ENCODE assay signal across 1 cellular context in the genomic region with DNA sequence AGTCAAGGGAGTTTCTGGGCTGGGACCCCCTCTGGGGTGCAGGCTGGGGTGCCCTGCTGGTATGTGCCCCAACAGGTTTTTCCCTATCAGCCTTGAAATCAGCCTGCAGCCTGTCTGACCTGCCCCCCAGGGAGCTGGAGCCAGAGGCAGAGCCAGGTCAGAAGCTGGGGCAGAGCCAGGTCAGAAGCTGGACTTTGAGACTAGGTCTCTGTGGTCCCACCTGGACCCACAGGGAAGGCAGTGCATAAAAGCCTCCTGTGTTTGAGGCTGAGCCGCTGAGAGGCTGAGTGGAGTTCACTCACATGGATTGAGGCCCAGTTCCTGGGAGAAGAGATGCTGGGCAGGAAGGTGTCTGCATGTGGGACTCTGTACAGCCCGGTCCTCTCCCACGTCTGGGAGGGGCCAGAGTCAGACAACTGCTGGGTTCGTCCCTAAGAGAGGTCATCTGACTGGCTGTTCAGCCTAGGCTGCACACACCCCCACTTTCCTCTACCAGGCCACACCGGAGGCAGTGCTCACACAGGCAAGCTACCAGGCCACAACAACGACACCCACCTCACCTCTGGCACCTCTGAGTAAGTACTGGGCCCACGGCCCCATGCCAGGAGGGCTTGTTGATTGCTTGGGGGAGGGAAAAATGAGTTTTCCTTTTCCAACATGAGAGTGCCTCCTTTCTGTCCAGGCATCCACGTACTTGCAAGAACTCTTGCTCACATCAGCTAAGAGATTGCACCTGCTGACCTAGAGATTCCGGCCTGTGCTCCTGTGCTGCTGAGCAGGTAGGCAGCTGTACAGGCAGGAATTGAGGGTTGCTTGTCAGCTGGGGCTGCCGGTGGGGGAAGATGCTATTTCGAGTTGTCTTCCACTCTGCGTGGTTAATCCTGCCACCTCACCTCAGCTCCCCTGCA.
TF ChIP-seq lines count a peak whose summit lies in the region.

A gene with protein sequence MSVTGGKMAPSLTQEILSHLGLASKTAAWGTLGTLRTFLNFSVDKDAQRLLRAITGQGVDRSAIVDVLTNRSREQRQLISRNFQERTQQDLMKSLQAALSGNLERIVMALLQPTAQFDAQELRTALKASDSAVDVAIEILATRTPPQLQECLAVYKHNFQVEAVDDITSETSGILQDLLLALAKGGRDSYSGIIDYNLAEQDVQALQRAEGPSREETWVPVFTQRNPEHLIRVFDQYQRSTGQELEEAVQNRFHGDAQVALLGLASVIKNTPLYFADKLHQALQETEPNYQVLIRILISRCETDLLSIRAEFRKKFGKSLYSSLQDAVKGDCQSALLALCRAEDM (plus strand): TSS at position 488 of the 908 bp plus-strand sequence. CDS start 814 bp downstream, outside the sequence.

TF ChIP-seq in HepG2, 621 proteins besides CTCF, POLR2A, EP300 and RAD21 (continued from another document and continues in another):
- TF ChIP-seq, protein P1, sequence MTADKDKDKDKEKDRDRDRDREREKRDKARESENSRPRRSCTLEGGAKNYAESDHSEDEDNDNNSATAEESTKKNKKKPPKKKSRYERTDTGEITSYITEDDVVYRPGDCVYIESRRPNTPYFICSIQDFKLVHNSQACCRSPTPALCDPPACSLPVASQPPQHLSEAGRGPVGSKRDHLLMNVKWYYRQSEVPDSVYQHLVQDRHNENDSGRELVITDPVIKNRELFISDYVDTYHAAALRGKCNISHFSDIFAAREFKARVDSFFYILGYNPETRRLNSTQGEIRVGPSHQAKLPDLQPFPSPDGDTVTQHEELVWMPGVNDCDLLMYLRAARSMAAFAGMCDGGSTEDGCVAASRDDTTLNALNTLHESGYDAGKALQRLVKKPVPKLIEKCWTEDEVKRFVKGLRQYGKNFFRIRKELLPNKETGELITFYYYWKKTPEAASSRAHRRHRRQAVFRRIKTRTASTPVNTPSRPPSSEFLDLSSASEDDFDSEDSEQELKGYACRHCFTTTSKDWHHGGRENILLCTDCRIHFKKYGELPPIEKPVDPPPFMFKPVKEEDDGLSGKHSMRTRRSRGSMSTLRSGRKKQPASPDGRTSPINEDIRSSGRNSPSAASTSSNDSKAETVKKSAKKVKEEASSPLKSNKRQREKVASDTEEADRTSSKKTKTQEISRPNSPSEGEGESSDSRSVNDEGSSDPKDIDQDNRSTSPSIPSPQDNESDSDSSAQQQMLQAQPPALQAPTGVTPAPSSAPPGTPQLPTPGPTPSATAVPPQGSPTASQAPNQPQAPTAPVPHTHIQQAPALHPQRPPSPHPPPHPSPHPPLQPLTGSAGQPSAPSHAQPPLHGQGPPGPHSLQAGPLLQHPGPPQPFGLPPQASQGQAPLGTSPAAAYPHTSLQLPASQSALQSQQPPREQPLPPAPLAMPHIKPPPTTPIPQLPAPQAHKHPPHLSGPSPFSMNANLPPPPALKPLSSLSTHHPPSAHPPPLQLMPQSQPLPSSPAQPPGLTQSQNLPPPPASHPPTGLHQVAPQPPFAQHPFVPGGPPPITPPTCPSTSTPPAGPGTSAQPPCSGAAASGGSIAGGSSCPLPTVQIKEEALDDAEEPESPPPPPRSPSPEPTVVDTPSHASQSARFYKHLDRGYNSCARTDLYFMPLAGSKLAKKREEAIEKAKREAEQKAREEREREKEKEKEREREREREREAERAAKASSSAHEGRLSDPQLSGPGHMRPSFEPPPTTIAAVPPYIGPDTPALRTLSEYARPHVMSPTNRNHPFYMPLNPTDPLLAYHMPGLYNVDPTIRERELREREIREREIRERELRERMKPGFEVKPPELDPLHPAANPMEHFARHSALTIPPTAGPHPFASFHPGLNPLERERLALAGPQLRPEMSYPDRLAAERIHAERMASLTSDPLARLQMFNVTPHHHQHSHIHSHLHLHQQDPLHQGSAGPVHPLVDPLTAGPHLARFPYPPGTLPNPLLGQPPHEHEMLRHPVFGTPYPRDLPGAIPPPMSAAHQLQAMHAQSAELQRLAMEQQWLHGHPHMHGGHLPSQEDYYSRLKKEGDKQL (CRISPR knock-in tag; IDR thresholded peaks at IDR 0.05; ENCODE audit: low read depth): 0 out of 2 replicates have a peak, but pooled peaks have one; percentile 34
- peak; percentile 43; the same call in 1 of the 2 replicates for TF ChIP-seq ZNF614 (CRISPR knock-in tag; IDR thresholded peaks at IDR 0.05; ENCODE audit: borderline replicate concordance)
- TF ChIP-seq THAP11 (CRISPR knock-in tag; IDR thresholded peaks at IDR 0.05): peak; percentile 68
- peak; percentile 59; the same call in 1 of the 2 replicates for TF ChIP-seq ZBTB38 (CRISPR knock-in tag; IDR thresholded peaks at IDR 0.05)
- no peak for TF ChIP-seq ZNF382 (CRISPR knock-in tag; IDR thresholded peaks at IDR 0.05; ENCODE audit: borderline replicate concordance)
- peak; percentile 48; the same call in 1 of the 2 replicates for TF ChIP-seq ZNF441 (CRISPR knock-in tag; IDR thresholded peaks at IDR 0.05; ENCODE audit: borderline replicate concordance)
- TF ChIP-seq RBFOX2 (IDR thresholded peaks at IDR 0.05; ENCODE audit: low read depth, low read length): 0 out of 2 replicates have a peak, but pooled peaks have one; percentile 2
- TF ChIP-seq, protein P2, sequence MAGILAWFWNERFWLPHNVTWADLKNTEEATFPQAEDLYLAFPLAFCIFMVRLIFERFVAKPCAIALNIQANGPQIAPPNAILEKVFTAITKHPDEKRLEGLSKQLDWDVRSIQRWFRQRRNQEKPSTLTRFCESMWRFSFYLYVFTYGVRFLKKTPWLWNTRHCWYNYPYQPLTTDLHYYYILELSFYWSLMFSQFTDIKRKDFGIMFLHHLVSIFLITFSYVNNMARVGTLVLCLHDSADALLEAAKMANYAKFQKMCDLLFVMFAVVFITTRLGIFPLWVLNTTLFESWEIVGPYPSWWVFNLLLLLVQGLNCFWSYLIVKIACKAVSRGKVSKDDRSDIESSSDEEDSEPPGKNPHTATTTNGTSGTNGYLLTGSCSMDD (CRISPR knock-in tag; IDR thresholded peaks at IDR 0.05): no peak
- TF ChIP-seq KDM4B (CRISPR knock-in tag; IDR thresholded peaks at IDR 0.05): 0 out of 2 replicates have a peak, but pooled peaks have one; percentile 65
- TF ChIP-seq U2AF1 (optimal IDR thresholded peaks at IDR 0.05; ENCODE audit: low read depth, low read length): no peak
- no peak; the same call in none of the 2 replicates for TF ChIP-seq CBX5 (CRISPR knock-in tag; IDR thresholded peaks at IDR 0.05; ENCODE audit: borderline replicate concordance)
- peak; percentile 64; the same call in 1 of the 2 replicates for TF ChIP-seq MIER2 (CRISPR knock-in tag; IDR thresholded peaks at IDR 0.05)
- TF ChIP-seq ZNF296 (CRISPR knock-in tag; conservative IDR thresholded peaks at IDR 0.05): 0 out of 2 replicates have a peak, but pooled peaks have one; percentile 31
- TF ChIP-seq RFX3 (CRISPR knock-in tag; IDR thresholded peaks at IDR 0.05): no peak
- no peak for TF ChIP-seq HHEX (CRISPR knock-in tag; IDR thresholded peaks at IDR 0.05)
- TF ChIP-seq FOXO1 (CRISPR knock-in tag; IDR thresholded peaks at IDR 0.05): 0 out of 2 replicates have a peak, but pooled peaks have one; percentile 23
- TF ChIP-seq ZNF446 (CRISPR knock-in tag; IDR thresholded peaks at IDR 0.05): no peak
- TF ChIP-seq, protein P3, sequence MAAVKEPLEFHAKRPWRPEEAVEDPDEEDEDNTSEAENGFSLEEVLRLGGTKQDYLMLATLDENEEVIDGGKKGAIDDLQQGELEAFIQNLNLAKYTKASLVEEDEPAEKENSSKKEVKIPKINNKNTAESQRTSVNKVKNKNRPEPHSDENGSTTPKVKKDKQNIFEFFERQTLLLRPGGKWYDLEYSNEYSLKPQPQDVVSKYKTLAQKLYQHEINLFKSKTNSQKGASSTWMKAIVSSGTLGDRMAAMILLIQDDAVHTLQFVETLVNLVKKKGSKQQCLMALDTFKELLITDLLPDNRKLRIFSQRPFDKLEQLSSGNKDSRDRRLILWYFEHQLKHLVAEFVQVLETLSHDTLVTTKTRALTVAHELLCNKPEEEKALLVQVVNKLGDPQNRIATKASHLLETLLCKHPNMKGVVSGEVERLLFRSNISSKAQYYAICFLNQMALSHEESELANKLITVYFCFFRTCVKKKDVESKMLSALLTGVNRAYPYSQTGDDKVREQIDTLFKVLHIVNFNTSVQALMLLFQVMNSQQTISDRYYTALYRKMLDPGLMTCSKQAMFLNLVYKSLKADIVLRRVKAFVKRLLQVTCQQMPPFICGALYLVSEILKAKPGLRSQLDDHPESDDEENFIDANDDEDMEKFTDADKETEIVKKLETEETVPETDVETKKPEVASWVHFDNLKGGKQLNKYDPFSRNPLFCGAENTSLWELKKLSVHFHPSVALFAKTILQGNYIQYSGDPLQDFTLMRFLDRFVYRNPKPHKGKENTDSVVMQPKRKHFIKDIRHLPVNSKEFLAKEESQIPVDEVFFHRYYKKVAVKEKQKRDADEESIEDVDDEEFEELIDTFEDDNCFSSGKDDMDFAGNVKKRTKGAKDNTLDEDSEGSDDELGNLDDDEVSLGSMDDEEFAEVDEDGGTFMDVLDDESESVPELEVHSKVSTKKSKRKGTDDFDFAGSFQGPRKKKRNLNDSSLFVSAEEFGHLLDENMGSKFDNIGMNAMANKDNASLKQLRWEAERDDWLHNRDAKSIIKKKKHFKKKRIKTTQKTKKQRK (IDR thresholded peaks at IDR 0.05; ENCODE audit: low read length): no peak
- peak; percentile 65; the same call in 1 of the 2 replicates for TF ChIP-seq KDM3A (CRISPR knock-in tag; IDR thresholded peaks at IDR 0.05; ENCODE audit: low read depth)
- TF ChIP-seq ZNF773 (CRISPR knock-in tag; IDR thresholded peaks at IDR 0.05; ENCODE audit: borderline replicate concordance): no peak
- no peak for TF ChIP-seq MAF1 (CRISPR knock-in tag; IDR thresholded peaks at IDR 0.05; ENCODE audit: borderline replicate concordance)
- peak; percentile 73; the same call in 1 of the 2 replicates for TF ChIP-seq MED1 (CRISPR knock-in tag; IDR thresholded peaks at IDR 0.05)
- TF ChIP-seq TGIF2 (CRISPR knock-in tag; IDR thresholded peaks at IDR 0.05): peak; percentile 60
- peak; percentile 76 for TF ChIP-seq HDAC1 (CRISPR knock-in tag; IDR thresholded peaks at IDR 0.05)
- peak; percentile 65; the same call in 1 of the 2 replicates for TF ChIP-seq SP5 (CRISPR knock-in tag; IDR thresholded peaks at IDR 0.05; ENCODE audit: borderline replicate concordance, low read depth)
- TF ChIP-seq YY1 (IDR thresholded peaks at IDR 0.05; ENCODE audit: insufficient read depth, insufficient replicate concordance, low read depth, low read length): peak; percentile 18
- TF ChIP-seq ZNF24 (IDR thresholded peaks at IDR 0.05): no peak
- TF ChIP-seq YEATS4 (CRISPR knock-in tag; IDR thresholded peaks at IDR 0.05; ENCODE audit: borderline replicate concordance): 0 out of 2 replicates have a peak, but pooled peaks have one; percentile 17
- no peak for TF ChIP-seq DNMT1 (CRISPR knock-in tag; IDR thresholded peaks at IDR 0.05)
- no peak for TF ChIP-seq RBM39 (IDR thresholded peaks at IDR 0.05; ENCODE audit: low read depth, low read length, poor library complexity, severe bottlenecking)
- TF ChIP-seq, protein P4, sequence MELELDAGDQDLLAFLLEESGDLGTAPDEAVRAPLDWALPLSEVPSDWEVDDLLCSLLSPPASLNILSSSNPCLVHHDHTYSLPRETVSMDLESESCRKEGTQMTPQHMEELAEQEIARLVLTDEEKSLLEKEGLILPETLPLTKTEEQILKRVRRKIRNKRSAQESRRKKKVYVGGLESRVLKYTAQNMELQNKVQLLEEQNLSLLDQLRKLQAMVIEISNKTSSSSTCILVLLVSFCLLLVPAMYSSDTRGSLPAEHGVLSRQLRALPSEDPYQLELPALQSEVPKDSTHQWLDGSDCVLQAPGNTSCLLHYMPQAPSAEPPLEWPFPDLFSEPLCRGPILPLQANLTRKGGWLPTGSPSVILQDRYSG (CRISPR knock-in tag; IDR thresholded peaks at IDR 0.05): no peak
- 0 out of 2 replicates have a peak, but pooled peaks have one; percentile 23 for TF ChIP-seq ZKSCAN8 (CRISPR knock-in tag; IDR thresholded peaks at IDR 0.05; ENCODE audit: borderline replicate concordance)
- no peak for TF ChIP-seq STAG1 (CRISPR knock-in tag; IDR thresholded peaks at IDR 0.05)
- TF ChIP-seq, protein P5, sequence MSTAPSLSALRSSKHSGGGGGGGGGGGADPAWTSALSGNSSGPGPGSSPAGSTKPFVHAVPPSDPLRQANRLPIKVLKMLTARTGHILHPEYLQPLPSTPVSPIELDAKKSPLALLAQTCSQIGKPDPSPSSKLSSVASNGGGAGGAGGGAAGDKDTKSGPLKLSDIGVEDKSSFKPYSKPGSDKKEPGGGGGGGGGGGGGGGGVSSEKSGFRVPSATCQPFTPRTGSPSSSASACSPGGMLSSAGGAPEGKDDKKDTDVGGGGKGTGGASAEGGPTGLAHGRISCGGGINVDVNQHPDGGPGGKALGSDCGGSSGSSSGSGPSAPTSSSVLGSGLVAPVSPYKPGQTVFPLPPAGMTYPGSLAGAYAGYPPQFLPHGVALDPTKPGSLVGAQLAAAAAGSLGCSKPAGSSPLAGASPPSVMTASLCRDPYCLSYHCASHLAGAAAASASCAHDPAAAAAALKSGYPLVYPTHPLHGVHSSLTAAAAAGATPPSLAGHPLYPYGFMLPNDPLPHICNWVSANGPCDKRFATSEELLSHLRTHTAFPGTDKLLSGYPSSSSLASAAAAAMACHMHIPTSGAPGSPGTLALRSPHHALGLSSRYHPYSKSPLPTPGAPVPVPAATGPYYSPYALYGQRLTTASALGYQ (CRISPR knock-in tag; IDR thresholded peaks at IDR 0.05): no peak
- no peak for TF ChIP-seq ZNF326 (CRISPR knock-in tag; IDR thresholded peaks at IDR 0.05; ENCODE audit: borderline replicate concordance)
- no peak for TF ChIP-seq ZNF234 (CRISPR knock-in tag; conservative IDR thresholded peaks at IDR 0.05)
- TF ChIP-seq IKZF4 (CRISPR knock-in tag; IDR thresholded peaks at IDR 0.05; ENCODE audit: borderline replicate concordance, low read depth, not compliant biosample characterization): no peak
- peak; percentile 70; the same call in 1 of the 2 replicates for TF ChIP-seq ZNF350 (CRISPR knock-in tag; IDR thresholded peaks at IDR 0.05; ENCODE audit: borderline replicate concordance, low read depth)
- TF ChIP-seq ZNF768 (CRISPR knock-in tag; IDR thresholded peaks at IDR 0.05): peak; percentile 70
- TF ChIP-seq ZNF230 (CRISPR knock-in tag; IDR thresholded peaks at IDR 0.05): no peak
- TF ChIP-seq, protein P6, sequence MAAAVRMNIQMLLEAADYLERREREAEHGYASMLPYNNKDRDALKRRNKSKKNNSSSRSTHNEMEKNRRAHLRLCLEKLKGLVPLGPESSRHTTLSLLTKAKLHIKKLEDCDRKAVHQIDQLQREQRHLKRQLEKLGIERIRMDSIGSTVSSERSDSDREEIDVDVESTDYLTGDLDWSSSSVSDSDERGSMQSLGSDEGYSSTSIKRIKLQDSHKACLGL (CRISPR knock-in tag; IDR thresholded peaks at IDR 0.05): no peak
- TF ChIP-seq, protein P7, sequence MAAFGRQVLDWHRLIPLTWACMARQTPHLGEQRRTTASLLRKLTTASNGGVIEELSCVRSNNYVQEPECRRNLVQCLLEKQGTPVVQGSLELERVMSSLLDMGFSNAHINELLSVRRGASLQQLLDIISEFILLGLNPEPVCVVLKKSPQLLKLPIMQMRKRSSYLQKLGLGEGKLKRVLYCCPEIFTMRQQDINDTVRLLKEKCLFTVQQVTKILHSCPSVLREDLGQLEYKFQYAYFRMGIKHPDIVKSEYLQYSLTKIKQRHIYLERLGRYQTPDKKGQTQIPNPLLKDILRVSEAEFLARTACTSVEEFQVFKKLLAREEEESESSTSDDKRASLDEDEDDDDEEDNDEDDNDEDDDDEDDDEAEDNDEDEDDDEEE (CRISPR knock-in tag; IDR thresholded peaks at IDR 0.05): peak; percentile 62; the same call in 1 of the 2 replicates
- TF ChIP-seq ZNF264 (CRISPR knock-in tag; IDR thresholded peaks at IDR 0.05): peak; percentile 72
- TF ChIP-seq ZNF33B (CRISPR knock-in tag; IDR thresholded peaks at IDR 0.05): no peak
- TF ChIP-seq, protein P8, sequence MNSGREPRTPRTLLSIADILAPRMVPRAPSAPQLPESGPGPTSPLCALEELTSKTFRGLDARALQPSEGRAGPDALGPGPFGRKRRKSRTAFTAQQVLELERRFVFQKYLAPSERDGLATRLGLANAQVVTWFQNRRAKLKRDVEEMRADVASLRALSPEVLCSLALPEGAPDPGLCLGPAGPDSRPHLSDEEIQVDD (CRISPR knock-in tag; IDR thresholded peaks at IDR 0.05; ENCODE audit: borderline replicate concordance): no peak
